ENCODE assay signal across 13 cellular contexts in genomic region chr4:184364100-184364921, GRCh38.
DNase-seq lines count a peak whose midpoint lies in the region; ATAC-seq, FAIRE-seq and TF ChIP-seq lines count a peak whose summit lies in the region.
"Had no signal": no experiment of that assay in that cellular context is flagged by ENCODE, and none has a peak within 500 bp of the region (broad histone marks: within the 10 kb centered on the region; RNA-seq: fewer than 3 reads in every experiment).

No MANE protein-coding gene starts in this region.

- H3K9me3 ChIP-seq in kidney (ENCODE audit: control insufficient read depth in 1 of 2, low read length in 2 of 2) (no peaks in the 10 kb centered on the region), ovary (no peaks in the 10 kb centered on the region)

- ATAC-seq in GM18508 (IDR thresholded peaks at IDR 0.05; ENCODE audit: insufficient read depth, unreplicated experiment) (peak; percentile 86), GM21447 (IDR thresholded peaks at IDR 0.05; ENCODE audit: unreplicated experiment) (peak; percentile 83), HG03442 (IDR thresholded peaks at IDR 0.05; ENCODE audit: unreplicated experiment) (peak; percentile 61), HG02970 (IDR thresholded peaks at IDR 0.05; ENCODE audit: low FRiP score, unreplicated experiment) (no peak)

- TF ChIP-seq EP300 in ovary (IDR thresholded peaks at IDR 0.05): no peak

- H3K36me3 ChIP-seq in kidney (ENCODE audit: control insufficient read depth in 1 of 2, insufficient read depth in 2 of 2, low read length in 2 of 2) (no peaks in the 10 kb centered on the region), ovary (no peaks in the 10 kb centered on the region)

- no peaks in the 10 kb centered on the region for H3K27me3 ChIP-seq in ovary

- TF ChIP-seq CTCF in kidney (IDR thresholded peaks at IDR 0.05; ENCODE audit: borderline replicate concordance, extremely low read depth, insufficient read depth) (peak; percentile 0), ovary (IDR thresholded peaks at IDR 0.05) (no peak)

- H3K27ac ChIP-seq in kidney (ENCODE audit: low read depth in 2 of 2, low read length in 2 of 2) (no peak overlapping the region), ovary (no peak overlapping the region)
- H3K27ac ChIP-seq: PC-9 had no signal

- no peak overlapping the region for H3K9ac ChIP-seq in kidney (ENCODE audit: low read length in 2 of 2)

- intact Hi-C loops in kidney (cut with DNase I): no loop called here
- intact Hi-C loops in ovary (cut with DNase I): no loop called here

- peaks cover 8 to 10% of the 10 kb centered on the region in 2 donors for H3K4me1 ChIP-seq in kidney (ENCODE audit: control insufficient read depth in 1 of 2, insufficient read depth in 1 of 2, low read depth in 1 of 2, low read length in 2 of 2)
- peaks cover 5% of the 10 kb centered on the region for H3K4me1 ChIP-seq in ovary (ENCODE audit: insufficient read depth)

- WGBS in ovary, 3 donors: 61 to 67% (median 64%) methylated on average over 5 of the region's 5 CpGs

- TF ChIP-seq POLR2A in ovary (IDR thresholded peaks at IDR 0.05): no peak

- FAIRE-seq in kidney (lab: Jason Lieb, UNC): peak; percentile 32
- FAIRE-seq: endometrium had no signal

- DNase-seq in kidney (no peak), ovary (no peak), OCI-M2 (lab: John Stamatoyannopoulos, UW; ENCODE audit: unreplicated experiment) (no peak), HuH-7.5 (ENCODE audit: low spot score) (no peak)
- DNase-seq: activated CD8-positive, alpha-beta memory T cell treated with anti-CD3 and anti-CD28 coated beads, Interleukin-2, amount 50 U/mL, for 4 hours; GF-D8; NCI-H1417; PC-9 had no signal

- H3K4me3 ChIP-seq in kidney (ENCODE audit: low read length in 2 of 2) (no peak overlapping the region), ovary (no peak overlapping the region)
- H3K4me3 ChIP-seq: PC-9 had no signal
